ENCODE assay signal across 18 cellular contexts in genomic region chr7:6680146-6680545, GRCh38. TPM values are rescaled to one million over a fixed set of nuclear protein-coding genes. Genes with fewer than 3 reads are reported as not detected.
A peak's percentile ranks its signal among the peaks of the same experiment; 100 is the strongest.
DNase-seq lines count a peak whose midpoint lies in the region; ATAC-seq, FAIRE-seq and TF ChIP-seq lines count a peak whose summit lies in the region.
"Had no signal": no experiment of that assay in that cellular context is flagged by ENCODE, and none has a peak within 500 bp of the region (broad histone marks: within the 10 kb centered on the region; RNA-seq: fewer than 3 reads in every experiment).

No MANE protein-coding gene starts in this region.

- no peak for ATAC-seq in HG02798 (IDR thresholded peaks at IDR 0.05; ENCODE audit: poor library complexity, unreplicated experiment)
- ATAC-seq: GM12878 had no signal

- H3K4me1 ChIP-seq in adipocyte (ENCODE audit: control insufficient read depth, insufficient read depth, low read length) = no peaks in the 10 kb centered on the region
- H3K4me1 ChIP-seq: Caco-2 had no signal

- H3K4me3 ChIP-seq in adipocyte (ENCODE audit: low read length) = peak overlapping the region; percentile 65
- no peak overlapping the region for H3K4me3 ChIP-seq in dorsolateral prefrontal cortex
- H3K4me3 ChIP-seq: GM12878, GM23248 had no signal

- H3K9me3 ChIP-seq in adipocyte (ENCODE audit: control insufficient read depth, low read length) = peaks cover 99% of the 10 kb centered on the region

- H3K27ac ChIP-seq in dorsolateral prefrontal cortex = no peak overlapping the region
- H3K27ac ChIP-seq: GM23248 had no signal

- H3K36me3 ChIP-seq in adipocyte (ENCODE audit: control insufficient read depth, insufficient read depth, low read length, severe bottlenecking) = peaks cover 32% of the 10 kb centered on the region

- no peaks in the 10 kb centered on the region for H3K4me1 Mint-ChIP-seq in progenitor cell of endocrine pancreas (ENCODE audit: low read depth)
- H3K4me1 Mint-ChIP-seq: CD4-positive, alpha-beta memory T cell had no signal

- H3K36me3 Mint-ChIP-seq in progenitor cell of endocrine pancreas (ENCODE audit: insufficient read depth) = peaks cover 42% of the 10 kb centered on the region

- peak overlapping the region; percentile 7 for H3K27ac Mint-ChIP-seq in progenitor cell of endocrine pancreas
- H3K27ac Mint-ChIP-seq: CD4-positive, alpha-beta memory T cell had no signal

- H3K9ac ChIP-seq in adipocyte (ENCODE audit: low read length) = no peak overlapping the region
- H3K9ac ChIP-seq: GM23248 had no signal

- no peaks in the 10 kb centered on the region for H3K27me3 ChIP-seq in adipocyte (replicated peaks; ENCODE audit: control insufficient read depth, insufficient read depth, low read length)
- no peaks in the 10 kb centered on the region for H3K27me3 ChIP-seq in dorsolateral prefrontal cortex

- DNase-seq in HTR-8/SVneo (ENCODE audit: insufficient read length, low spot score) (no peak), adipocyte (ENCODE audit: low read depth) (no peak), progenitor cell of endocrine pancreas (ENCODE audit: low spot score, unreplicated experiment) (no peak), dorsolateral prefrontal cortex (no peak), NOMO-1 treated with dmso at 0.1 percent for 144 hours (lab: John Stamatoyannopoulos, UW; ENCODE audit: unreplicated experiment) (no peak)
- DNase-seq: C1 segment of cervical spinal cord; Caco-2; CD4-positive, alpha-beta memory T cell; DMS153; DND-41; GM23248; H7; HCEC 1CT had no signal

- intact Hi-C loops in dorsolateral prefrontal cortex (cut with DNase I) = no loop called here

- no peak overlapping the region for H3K4me3 Mint-ChIP-seq in progenitor cell of endocrine pancreas (ENCODE audit: low read depth)

- peak; percentile 26 for FAIRE-seq in HTR-8/SVneo (lab: Jason Lieb, UNC)
- FAIRE-seq: G401.6, GM12878, GM19239, H1 had no signal

- H3K27me3 Mint-ChIP-seq in progenitor cell of endocrine pancreas = no peaks in the 10 kb centered on the region
- H3K27me3 Mint-ChIP-seq: CD4-positive, alpha-beta memory T cell had no signal

- H3K9me3 Mint-ChIP-seq in progenitor cell of endocrine pancreas (ENCODE audit: low read depth) = peaks cover 62% of the 10 kb centered on the region

- TF ChIP-seq CTCF in progenitor cell of endocrine pancreas (IDR thresholded peaks at IDR 0.05; ENCODE audit: unreplicated experiment) (no peak), dorsolateral prefrontal cortex (IDR thresholded peaks at IDR 0.05 in 54 of 56, conservative IDR thresholded peaks at IDR 0.05 in 2 of 56; ENCODE audit: low read depth in 1 of 56, partially characterized antibody in 56 of 56) (no peak)

RNA-seq across cellular contexts. Expression of gene ZNF12, which starts 26.6 kb away (rescaled TPM):
- total RNA-seq in progenitor cell of endocrine pancreas (25.7 and 28.8 TPM in 2 replicates), dorsolateral prefrontal cortex (10 to 100 TPM; 15.7 to 30.5 (median 22.7) TPM)

RNA-seq across cellular contexts. Expression of gene ZNF316, which starts 43.0 kb away (rescaled TPM):
- total RNA-seq in progenitor cell of endocrine pancreas = 59.6 and 59.7 TPM in 2 replicates
- 10 to 100 TPM; 25.1 to 74.8 (median 37.0) TPM for total RNA-seq in dorsolateral prefrontal cortex
